In the genomic region with DNA sequence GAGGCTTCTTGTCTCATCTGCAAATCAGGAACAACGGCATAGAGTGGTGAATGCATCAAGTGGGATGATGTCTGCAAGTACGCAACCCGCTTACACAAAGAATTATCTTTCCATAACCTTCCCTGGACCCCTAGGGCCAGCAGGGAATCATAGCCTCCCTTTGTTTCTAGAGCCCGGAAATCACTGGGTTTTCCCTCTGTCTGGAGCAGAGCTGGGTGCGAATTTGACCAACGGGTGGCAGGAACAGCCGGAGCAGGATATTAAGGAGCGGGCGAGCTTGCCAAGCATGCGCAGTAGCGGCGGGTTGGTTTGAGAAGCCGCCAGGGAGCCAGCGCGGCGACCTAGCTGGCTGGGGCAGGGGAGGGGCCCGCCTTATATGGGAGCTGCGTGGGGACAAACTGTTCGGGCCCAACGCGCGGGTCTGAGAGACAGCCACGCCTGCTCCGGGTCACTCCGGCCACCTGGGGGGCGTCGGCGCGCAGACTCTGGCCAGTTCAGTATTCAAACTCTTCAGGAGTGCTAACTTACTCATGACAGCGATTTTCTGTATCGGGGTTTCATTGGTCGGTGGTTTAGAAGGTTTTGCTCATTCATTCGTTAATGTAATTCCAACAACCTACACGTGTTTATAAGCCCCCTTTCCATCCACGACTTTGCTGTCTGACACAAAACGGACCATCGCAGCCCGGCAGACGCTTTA, we compare ENCODE assay signal across 8 cellular contexts. TPM values are rescaled to one million over a fixed set of nuclear protein-coding genes. Genes with fewer than 3 reads are reported as not detected.
DNase-seq lines count a peak whose midpoint lies in the region; ATAC-seq and TF ChIP-seq lines count a peak whose summit lies in the region.

No MANE protein-coding gene starts in this region.

- peak; percentile 65 for ATAC-seq in GM18505 (IDR thresholded peaks at IDR 0.05; ENCODE audit: unreplicated experiment)
- ATAC-seq in HG02852 (IDR thresholded peaks at IDR 0.05; ENCODE audit: unreplicated experiment): peak; percentile 64
- ATAC-seq in activated CD4-positive, alpha-beta T cell treated with anti-CD3 and anti-CD28 coated beads for 36 hours: peak; percentile 84

- no peaks in the 10 kb centered on the region for H3K36me3 ChIP-seq in colonic mucosa

- TF ChIP-seq CTCF in colonic mucosa (IDR thresholded peaks at IDR 0.05): no peak

- peak overlapping the region; percentile 41 to 84 for H3K9ac ChIP-seq in colonic mucosa (ENCODE audit: low read depth in 2 of 2, low read length in 2 of 2)

- peak overlapping the region; percentile 85 for H3K4me3 Mint-ChIP-seq in activated CD4-positive, alpha-beta T cell treated with anti-CD3 and anti-CD28 coated beads for 36 hours

- H3K36me3 Mint-ChIP-seq in activated CD4-positive, alpha-beta T cell treated with anti-CD3 and anti-CD28 coated beads for 36 hours (ENCODE audit: low read depth): no peaks in the 10 kb centered on the region

- H3K9me3 Mint-ChIP-seq in activated CD4-positive, alpha-beta T cell treated with anti-CD3 and anti-CD28 coated beads for 36 hours (ENCODE audit: low read depth): no peaks in the 10 kb centered on the region

- CTCF ChIA-PET in activated CD4-positive, alpha-beta T cell treated with anti-CD3 and anti-CD28 coated beads for 36 hours (lab: Charles Lee): interaction anchor here (0.7 to 1.0 kb wide), 4 partner anchors 11 to 134 kb away, joined by 3 read pairs; no protein-coding TSS in a partner anchor

- H3K27ac ChIP-seq in colonic mucosa: peak overlapping the region; percentile 77
- H3K27ac ChIP-seq in layer of hippocampus (ENCODE audit: low read depth, low read length): peak overlapping the region; percentile 21

- POLR2A ChIA-PET in activated CD4-positive, alpha-beta T cell treated with anti-CD3 and anti-CD28 coated beads for 36 hours (lab: Charles Lee): interaction anchor here (0.6 kb wide), 1 partner anchor 1133 kb away, joined by 3 read pairs; no protein-coding TSS in a partner anchor

- intact Hi-C loops in activated CD4-positive, alpha-beta T cell treated with anti-CD3 and anti-CD28 coated beads for 36 hours (cut with DNase I, micrococcal nuclease): loop anchor here in 1 of 2 experiments (5.0 to 10.0 kb wide), 4 partner anchors 990 to 1990 kb away; partner anchors contain the start of genes RRBP1, SMIM26 and ZNF133
- intact Hi-C loops in colonic mucosa (cut with DNase I): no loop called here

- H3K4me1 Mint-ChIP-seq in activated CD4-positive, alpha-beta T cell treated with anti-CD3 and anti-CD28 coated beads for 36 hours: peaks cover 42% of the 10 kb centered on the region

- no peaks in the 10 kb centered on the region for H3K9me3 ChIP-seq in colonic mucosa

- DNase-seq in NCI-H2171 treated with DMSO at 0.1 percent for 48 hours (lab: John Stamatoyannopoulos, UW): peak; percentile 80
- DNase-seq in activated CD4-positive, alpha-beta T cell treated with anti-CD3 and anti-CD28 coated beads for 36 hours: peak; percentile 92
- peak; percentile 94 for DNase-seq in colonic mucosa
- peak; percentile 90 for DNase-seq in stimulated activated CD4-positive, alpha-beta T cell treated with anti-CD3 and anti-CD28 coated beads, Interleukin-15, amount 100 ng/mL, for 24 hours
- no peak for DNase-seq in NCI-H2196 treated with DMSO at 0.1 percent for 48 hours (lab: John Stamatoyannopoulos, UW; ENCODE audit: unreplicated experiment)

- H3K4me3 ChIP-seq in colonic mucosa: peak overlapping the region; percentile 49

- peaks cover 6% of the 10 kb centered on the region for H3K4me1 ChIP-seq in colonic mucosa

- TF ChIP-seq POLR2A in GM18505 (IDR thresholded peaks at IDR 0.05; ENCODE audit: borderline replicate concordance, extremely low read depth, insufficient read depth, insufficient read length): no peak

- H3K27me3 ChIP-seq in colonic mucosa (no peaks in the 10 kb centered on the region), layer of hippocampus (ENCODE audit: control insufficient read depth, insufficient read depth, low read length) (no peaks in the 10 kb centered on the region)

- H3K27ac Mint-ChIP-seq in activated CD4-positive, alpha-beta T cell treated with anti-CD3 and anti-CD28 coated beads for 36 hours: peak overlapping the region; percentile 75

- no peaks in the 10 kb centered on the region for H3K27me3 Mint-ChIP-seq in activated CD4-positive, alpha-beta T cell treated with anti-CD3 and anti-CD28 coated beads for 36 hours

RNA-seq across cellular contexts. Expression of gene KIF16B, which starts 1.6 kb away (rescaled TPM):
- 1 to 10 TPM; 7.5 to 8.7 TPM for total RNA-seq in activated CD4-positive, alpha-beta T cell treated with anti-CD3 and anti-CD28 coated beads for 36 hours
- 10 to 100 TPM; 41.6 to 68.7 TPM for total RNA-seq in colonic mucosa

Comparison
In these comparisons a context has a peak if more than half of its experiments do, and no peak if none do; other contexts are left out.
1. RNA of gene KIF16B, which starts 1.6 kb away (total RNA-seq): 41.6 to 68.7 TPM in colonic mucosa; 7.5 to 8.7 TPM in activated CD4-positive, alpha-beta T cell treated with anti-CD3 and anti-CD28 coated beads for 36 hours; every median in the first group is over 4 times any median in the second.
2. Peak in every context shown above with its lines, with median percentiles within 50 percentile points of each other: ATAC-seq.